Comparison of ENCODE assay signal across 1 cellular context in genomic region chr6:16205377-16206144, GRCh38.
TF ChIP-seq lines count a peak whose summit lies in the region.

No MANE protein-coding gene starts in this region.

TF ChIP-seq in GM12878, 131 proteins besides CTCF, POLR2A, EP300 and RAD21 (continued from another document and continues in another):
- TF ChIP-seq SUPT20H (IDR thresholded peaks at IDR 0.05; ENCODE audit: borderline replicate concordance, control insufficient read depth, low read depth, low read length), result no peak
- TF ChIP-seq BHLHE40 (IDR thresholded peaks at IDR 0.05; ENCODE audit: borderline replicate concordance in 1 of 2, low read depth in 2 of 2, low read length in 1 of 2), result peak; percentile 96 to 97
- no peak for TF ChIP-seq POLR2AphosphoS2 (IDR thresholded peaks at IDR 0.05; ENCODE audit: low read depth, low read length)
- peak; percentile 64; the same call in 1 of the 2 replicates for TF ChIP-seq EED (IDR thresholded peaks at IDR 0.05; ENCODE audit: low read depth)
- no peak for TF ChIP-seq E2F4 (IDR thresholded peaks at IDR 0.05; ENCODE audit: low read depth, low read length)
- TF ChIP-seq FOXK2 (IDR thresholded peaks at IDR 0.05), result peak; percentile 80
- no peak for TF ChIP-seq E4F1 (IDR thresholded peaks at IDR 0.05; ENCODE audit: borderline replicate concordance, partially characterized antibody)
- TF ChIP-seq NFYA (IDR thresholded peaks at IDR 0.05; ENCODE audit: borderline replicate concordance, low read depth, low read length), result no peak
- no peak for TF ChIP-seq TARDBP (IDR thresholded peaks at IDR 0.05; ENCODE audit: borderline replicate concordance)
- TF ChIP-seq EZH2 (IDR thresholded peaks at IDR 0.05; ENCODE audit: borderline replicate concordance, control insufficient read depth, low read depth, low read length), result no peak
- peak; percentile 39 for TF ChIP-seq PBX3 (IDR thresholded peaks at IDR 0.05; ENCODE audit: insufficient replicate concordance, low read depth, low read length)
- no peak; the same call in none of the 2 replicates for TF ChIP-seq MAX (IDR thresholded peaks at IDR 0.05; ENCODE audit: low read depth, low read length)
- TF ChIP-seq SP1 (IDR thresholded peaks at IDR 0.05; ENCODE audit: low read depth, low read length), result peak; percentile 50
- 0 out of 2 replicates have a peak, but pooled peaks have one; percentile 68 for TF ChIP-seq STAT3 (IDR thresholded peaks at IDR 0.05; ENCODE audit: low read depth, low read length)
- no peak for TF ChIP-seq SMC3 (IDR thresholded peaks at IDR 0.05; ENCODE audit: borderline replicate concordance, low read length)
- TF ChIP-seq FOXM1 (IDR thresholded peaks at IDR 0.05; ENCODE audit: low read depth, low read length), result 0 out of 2 replicates have a peak, but pooled peaks have one; percentile 76
- peak; percentile 40; the same call in 1 of the 2 replicates for TF ChIP-seq IRF4 (IDR thresholded peaks at IDR 0.05; ENCODE audit: low read depth, low read length)
- TF ChIP-seq ATF7 (IDR thresholded peaks at IDR 0.05; ENCODE audit: low read depth), result peak; percentile 90
- TF ChIP-seq SKIL (IDR thresholded peaks at IDR 0.05; ENCODE audit: low read depth, poor library complexity, severe bottlenecking), result peak; percentile 98
- TF ChIP-seq RB1 (IDR thresholded peaks at IDR 0.05; ENCODE audit: borderline replicate concordance), result no peak
- TF ChIP-seq TAF1 (IDR thresholded peaks at IDR 0.05; ENCODE audit: borderline replicate concordance, low read depth, low read length), result 0 out of 2 replicates have a peak, but pooled peaks have one; percentile 37
- no peak for TF ChIP-seq ZNF384 (IDR thresholded peaks at IDR 0.05; ENCODE audit: borderline replicate concordance, low read depth, low read length)
- TF ChIP-seq ETV6 (conservative IDR thresholded peaks at IDR 0.05 in 1 of 2, IDR thresholded peaks at IDR 0.05 in 1 of 2; ENCODE audit: borderline replicate concordance in 1 of 2, low read depth in 1 of 2), result peak in 1 of 2 experiments; percentile 68; a peak in 2 of 4 replicates
- peak; percentile 48; the same call in 1 of the 2 replicates for TF ChIP-seq ZBED1 (IDR thresholded peaks at IDR 0.05; ENCODE audit: borderline replicate concordance)
- no peak for TF ChIP-seq ZZZ3 (IDR thresholded peaks at IDR 0.05; ENCODE audit: control insufficient read depth, insufficient read length, low read depth)
- TF ChIP-seq CBFB (IDR thresholded peaks at IDR 0.05; ENCODE audit: low read depth), result peak; percentile 85
- no peak for TF ChIP-seq ZNF217 (IDR thresholded peaks at IDR 0.05)
- no peak for TF ChIP-seq SRF (IDR thresholded peaks at IDR 0.05; ENCODE audit: low read depth in 2 of 2, low read length in 2 of 2)
- no peak for TF ChIP-seq ASH2L (IDR thresholded peaks at IDR 0.05; ENCODE audit: borderline replicate concordance, low read depth)
- no peak for TF ChIP-seq ZNF622 (IDR thresholded peaks at IDR 0.05)
- peak; percentile 100 for TF ChIP-seq ZNF687 (IDR thresholded peaks at IDR 0.05)
- peak; percentile 93; the same call in 1 of the 2 replicates for TF ChIP-seq WRNIP1 (IDR thresholded peaks at IDR 0.05; ENCODE audit: borderline replicate concordance, low read depth, low read length)
- peak; percentile 77 for TF ChIP-seq ZNF592 (IDR thresholded peaks at IDR 0.05)
- TF ChIP-seq RELA (IDR thresholded peaks at IDR 0.05; ENCODE audit: borderline replicate concordance, partially characterized antibody), result no peak
- TF ChIP-seq SIN3A (IDR thresholded peaks at IDR 0.05; ENCODE audit: low read depth, low read length), result peak; percentile 66; the same call in 1 of the 2 replicates
- peak; percentile 87 for TF ChIP-seq GABPA (IDR thresholded peaks at IDR 0.05; ENCODE audit: low read depth)
- TF ChIP-seq IKZF2 (IDR thresholded peaks at IDR 0.05), result peak; percentile 50 to 65; a peak in 2 of 4 replicates
- TF ChIP-seq JUND (IDR thresholded peaks at IDR 0.05; ENCODE audit: low read depth, low read length), result peak; percentile 84
- TF ChIP-seq NBN (IDR thresholded peaks at IDR 0.05), result peak; percentile 82
- TF ChIP-seq MTA2 (IDR thresholded peaks at IDR 0.05; ENCODE audit: low read depth), result peak; percentile 96
- no peak for TF ChIP-seq SUZ12 (IDR thresholded peaks at IDR 0.05; ENCODE audit: unreplicated experiment)
- TF ChIP-seq ATF2 (IDR thresholded peaks at IDR 0.05; ENCODE audit: low read length), result peak; percentile 74; the same call in 1 of the 2 replicates
- TF ChIP-seq SIX5 (IDR thresholded peaks at IDR 0.05; ENCODE audit: low read depth, low read length, severe bottlenecking), result no peak
- no peak for TF ChIP-seq ESRRA (IDR thresholded peaks at IDR 0.05; ENCODE audit: low read length)
- TF ChIP-seq TCF7 (IDR thresholded peaks at IDR 0.05; ENCODE audit: borderline replicate concordance), result no peak
- TF ChIP-seq SMAD5 (IDR thresholded peaks at IDR 0.05; ENCODE audit: low read depth), result no peak
- TF ChIP-seq HDGF (IDR thresholded peaks at IDR 0.05), result peak; percentile 30; the same call in 1 of the 2 replicates
- TF ChIP-seq CHD1 (IDR thresholded peaks at IDR 0.05; ENCODE audit: low read depth, low read length), result no peak
- TF ChIP-seq NFXL1 (IDR thresholded peaks at IDR 0.05; ENCODE audit: borderline replicate concordance), result no peak
- TF ChIP-seq ZNF274 (IDR thresholded peaks at IDR 0.05; ENCODE audit: insufficient read depth, insufficient read length), result no peak
- no peak for TF ChIP-seq FOS (IDR thresholded peaks at IDR 0.05; ENCODE audit: borderline replicate concordance, extremely low read depth, insufficient read length)
- no peak for TF ChIP-seq CHD4 (IDR thresholded peaks at IDR 0.05)
